ENCODE assay signal across 33 cellular contexts in genomic region chr6:147122823-147123222, GRCh38.
"Had no signal": no experiment of that assay in that cellular context is flagged by ENCODE, and none has a peak within 500 bp of the region (broad histone marks: within the 10 kb centered on the region; RNA-seq: fewer than 3 reads in every experiment).

No MANE protein-coding gene starts in this region.

- H3K36me3 ChIP-seq: adrenal gland, brain microvascular endothelial cell, breast epithelium had no signal

- ATAC-seq: activated CD8-positive, alpha-beta T cell treated with anti-CD3 and anti-CD28 coated beads for 36 hours; activated naive CD4-positive, alpha-beta T cell treated with anti-CD3 and anti-CD28 coated beads, Interleukin-2, amount 50 U/mL, for 72 hours; activated T-cell treated with anti-CD3 and anti-CD28 coated beads, Interleukin-2, amount 50 U/mL, for 4 hours; activated T-cell treated with anti-CD3 and anti-CD28 coated beads, Interleukin-2, amount 50 U/mL, for 72 hours; activated T-helper 17 cell treated with anti-CD3 and anti-CD28 coated beads, Interleukin-2, amount 50 U/mL, for 72 hours; body of pancreas had no signal

- FAIRE-seq: astrocyte had no signal

- H3K4me1 ChIP-seq: adrenal gland, body of pancreas, breast epithelium had no signal

- H3K9me3 ChIP-seq: adrenal gland, body of pancreas, breast epithelium had no signal

- H3K4me3 ChIP-seq: adrenal gland, body of pancreas, breast epithelium had no signal

- H3K27me3 ChIP-seq: adrenal gland, body of pancreas, brain microvascular endothelial cell, breast epithelium had no signal

- DNase-seq: activated B cell treated with CpG ODN at 0.5 μM for 24 hours; activated CD4-positive, alpha-beta memory T cell treated with anti-CD3 and anti-CD28 coated beads for 36 hours; activated CD4-positive, alpha-beta T cell treated with anti-CD3 and anti-CD28 coated beads for 4 hours; activated CD4-positive, alpha-beta T cell treated with anti-CD3 and anti-CD28 coated beads, Interleukin-2, amount 10 ng/mL, durations not matched to agents 24 days and 14 days; activated CD4-positive, alpha-beta T cell treated with anti-CD3 and anti-CD28 coated beads, Interleukin-2, amount 50 U/mL, for 1 hour; activated CD4-positive, alpha-beta T cell treated with anti-CD3 and anti-CD28 coated beads, Interleukin-2, amount 50 U/mL, for 4 hours; activated CD4-positive, CD25-positive, alpha-beta regulatory T cell treated with anti-CD3 and anti-CD28 coated beads, Interleukin-2, amount 50 U/mL, for 72 hours; activated CD8-positive, alpha-beta memory T cell treated with anti-CD3 and anti-CD28 coated beads, Interleukin-2, amount 50 U/mL, for 4 hours; activated CD8-positive, alpha-beta T cell treated with anti-CD3 and anti-CD28 coated beads for 36 hours; activated effector memory CD4-positive, alpha-beta T cell treated with anti-CD3 and anti-CD28 coated beads, Interleukin-2, amount 50 U/mL, for 16 hours; activated gamma-delta T cell treated with Interleukin-2 at 50 U/mL for 16 hours; activated naive CD4-positive, alpha-beta T cell; activated naive CD4-positive, alpha-beta T cell treated with anti-CD3 and anti-CD28 coated beads for 36 hours; activated naive CD4-positive, alpha-beta T cell treated with anti-CD3 and anti-CD28 coated beads, Interleukin-2, amount 50 U/mL, for 16 hours; activated naive CD8-positive, alpha-beta T cell treated with anti-CD3 and anti-CD28 coated beads for 36 hours; activated T-cell treated with anti-CD3 and anti-CD28 coated beads for 4 hours; activated T-cell treated with anti-CD3 and anti-CD28 coated beads, Interleukin-2, amount 50 U/mL, for 1 hour; activated T-cell treated with anti-CD3 and anti-CD28 coated beads, Interleukin-2, amount 50 U/mL, for 4 hours; activated T-cell treated with anti-CD3 and anti-CD28 coated beads, Interleukin-2, amount 50 U/mL, for 72 hours; adrenal gland; amniotic stem cell; aorta; body of pancreas; brain microvascular endothelial cell; central memory CD4-positive, alpha-beta T cell; T-helper 1 cell; T-helper 2 cell; T-helper 9 cell had no signal

- H3K27ac ChIP-seq: adrenal gland, body of pancreas, brain microvascular endothelial cell, breast epithelium, VCaP had no signal
